Comparison of ENCODE assay signal across 1 cellular context in the genomic region with DNA sequence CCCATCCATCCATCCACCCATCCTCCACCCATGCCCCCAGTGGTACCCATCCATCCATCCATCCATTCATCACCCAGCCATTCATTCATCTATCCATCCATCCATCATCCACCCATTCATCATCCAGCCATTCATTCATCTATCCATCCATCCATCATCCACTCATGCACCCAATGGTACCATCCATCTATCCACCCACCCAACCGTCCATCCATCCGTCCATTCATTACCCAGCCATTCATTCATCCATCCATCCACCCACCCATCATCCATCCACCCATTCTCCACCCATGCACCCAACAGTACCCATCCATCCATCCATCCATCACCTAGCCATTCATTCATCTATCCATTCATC.
TF ChIP-seq lines count a peak whose summit lies in the region.

No MANE protein-coding gene starts in this region.

TF ChIP-seq in HepG2, 621 proteins besides CTCF, POLR2A, EP300 and RAD21:
- TF ChIP-seq ZBTB38 (CRISPR knock-in tag; IDR thresholded peaks at IDR 0.05): no peak
- 0 out of 2 replicates have a peak, but pooled peaks have one; percentile 46 for TF ChIP-seq POLR2AphosphoS2 (IDR thresholded peaks at IDR 0.05; ENCODE audit: low read depth, low read length)
